ENCODE assay signal across 1 cellular context in genomic region chr19:2236285-2237050, GRCh38.
TF ChIP-seq lines count a peak whose summit lies in the region.

PLEKHJ1 (minus strand) TSS chr19:2236329; CDS start chr19:2236248, 81 bp downstream.
A gene with protein sequence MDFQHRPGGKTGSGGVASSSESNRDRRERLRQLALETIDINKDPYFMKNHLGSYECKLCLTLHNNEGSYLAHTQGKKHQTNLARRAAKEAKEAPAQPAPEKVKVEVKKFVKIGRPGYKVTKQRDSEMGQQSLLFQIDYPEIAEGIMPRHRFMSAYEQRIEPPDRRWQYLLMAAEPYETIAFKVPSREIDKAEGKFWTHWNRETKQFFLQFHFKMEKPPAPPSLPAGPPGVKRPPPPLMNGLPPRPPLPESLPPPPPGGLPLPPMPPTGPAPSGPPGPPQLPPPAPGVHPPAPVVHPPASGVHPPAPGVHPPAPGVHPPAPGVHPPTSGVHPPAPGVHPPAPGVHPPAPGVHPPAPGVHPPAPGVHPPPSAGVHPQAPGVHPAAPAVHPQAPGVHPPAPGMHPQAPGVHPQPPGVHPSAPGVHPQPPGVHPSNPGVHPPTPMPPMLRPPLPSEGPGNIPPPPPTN (plus strand): TSS chr19:2236824. CDS start chr19:2243419, 6,595 bp downstream.

TF ChIP-seq in HepG2, 621 proteins besides CTCF, POLR2A, EP300 and RAD21 (continued from another document and continues in another):
- TF ChIP-seq ZNF33B (CRISPR knock-in tag; IDR thresholded peaks at IDR 0.05) (peak; percentile 84; the same call in 1 of the 2 replicates), EEA1 (CRISPR knock-in tag; IDR thresholded peaks at IDR 0.05; ENCODE audit: borderline replicate concordance) (peak; percentile 88; the same call in 1 of the 2 replicates), AFF4 (CRISPR knock-in tag; IDR thresholded peaks at IDR 0.05) (0 out of 2 replicates have a peak, but pooled peaks have one; percentile 74), ZNF660 (CRISPR knock-in tag; IDR thresholded peaks at IDR 0.05; ENCODE audit: borderline replicate concordance, low read depth) (no peak), ATM (IDR thresholded peaks at IDR 0.05; ENCODE audit: borderline replicate concordance) (no peak), UBTF (CRISPR knock-in tag; IDR thresholded peaks at IDR 0.05) (peak; percentile 84), ZNF652 (CRISPR knock-in tag; IDR thresholded peaks at IDR 0.05; ENCODE audit: borderline replicate concordance, low read depth) (no peak), HNRNPUL1 (IDR thresholded peaks at IDR 0.05; ENCODE audit: low read depth, low read length) (no peak), ZSCAN9 (CRISPR knock-in tag; IDR thresholded peaks at IDR 0.05; ENCODE audit: borderline replicate concordance) (peak; percentile 99), PAXIP1 (CRISPR knock-in tag; conservative IDR thresholded peaks at IDR 0.05) (peak; percentile 67), ZNF138 (CRISPR knock-in tag; IDR thresholded peaks at IDR 0.05; ENCODE audit: low read depth) (no peak), ZNF816 (CRISPR knock-in tag; IDR thresholded peaks at IDR 0.05; ENCODE audit: borderline replicate concordance) (peak; percentile 91; the same call in 1 of the 2 replicates), GABPA (IDR thresholded peaks at IDR 0.05; ENCODE audit: low read depth, low read length) (peak; percentile 84), GABPA (CRISPR knock-in tag; IDR thresholded peaks at IDR 0.05; ENCODE audit: low read depth) (peak; percentile 95), FOSL2 (CRISPR knock-in tag; IDR thresholded peaks at IDR 0.05) (peak; percentile 97), ZSCAN20 (CRISPR knock-in tag; IDR thresholded peaks at IDR 0.05; ENCODE audit: borderline replicate concordance) (0 out of 2 replicates have a peak, but pooled peaks have one; percentile 23), FOXK2 (IDR thresholded peaks at IDR 0.05) (no peak), ZNF281 (CRISPR knock-in tag; IDR thresholded peaks at IDR 0.05; ENCODE audit: borderline replicate concordance) (no peak; the same call in 1 of the 2 replicates), ZSCAN12 (CRISPR knock-in tag; IDR thresholded peaks at IDR 0.05) (0 out of 2 replicates have a peak, but pooled peaks have one; percentile 57), ZNF644 (CRISPR knock-in tag; IDR thresholded peaks at IDR 0.05; ENCODE audit: low read depth) (no peak), BRD4 (CRISPR knock-in tag; IDR thresholded peaks at IDR 0.05) (peak; percentile 20; the same call in 1 of the 2 replicates), ATRX (CRISPR knock-in tag; IDR thresholded peaks at IDR 0.05; ENCODE audit: borderline replicate concordance) (no peak), ZNF256 (CRISPR knock-in tag; conservative IDR thresholded peaks at IDR 0.05) (peak; percentile 93), IKZF4 (CRISPR knock-in tag; IDR thresholded peaks at IDR 0.05; ENCODE audit: borderline replicate concordance, low read depth, not compliant biosample characterization) (peak; percentile 84), ZBTB3 (CRISPR knock-in tag; IDR thresholded peaks at IDR 0.05; ENCODE audit: borderline replicate concordance, low read depth) (no peak; the same call in 1 of the 2 replicates), GABPB1 (CRISPR knock-in tag; IDR thresholded peaks at IDR 0.05) (peak; percentile 98), RAD51 (IDR thresholded peaks at IDR 0.05; ENCODE audit: borderline replicate concordance) (no peak), ZNF431 (CRISPR knock-in tag; IDR thresholded peaks at IDR 0.05; ENCODE audit: borderline replicate concordance, low read depth) (peak; percentile 33; the same call in 1 of the 2 replicates), THAP11 (CRISPR knock-in tag; IDR thresholded peaks at IDR 0.05) (peak; percentile 92), PHF8 (CRISPR knock-in tag; IDR thresholded peaks at IDR 0.05) (peak; percentile 87)
- TF ChIP-seq, protein P1, sequence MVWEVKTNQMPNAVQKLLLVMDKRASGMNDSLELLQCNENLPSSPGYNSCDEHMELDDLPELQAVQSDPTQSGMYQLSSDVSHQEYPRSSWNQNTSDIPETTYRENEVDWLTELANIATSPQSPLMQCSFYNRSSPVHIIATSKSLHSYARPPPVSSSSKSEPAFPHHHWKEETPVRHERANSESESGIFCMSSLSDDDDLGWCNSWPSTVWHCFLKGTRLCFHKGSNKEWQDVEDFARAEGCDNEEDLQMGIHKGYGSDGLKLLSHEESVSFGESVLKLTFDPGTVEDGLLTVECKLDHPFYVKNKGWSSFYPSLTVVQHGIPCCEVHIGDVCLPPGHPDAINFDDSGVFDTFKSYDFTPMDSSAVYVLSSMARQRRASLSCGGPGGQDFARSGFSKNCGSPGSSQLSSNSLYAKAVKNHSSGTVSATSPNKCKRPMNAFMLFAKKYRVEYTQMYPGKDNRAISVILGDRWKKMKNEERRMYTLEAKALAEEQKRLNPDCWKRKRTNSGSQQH (CRISPR knock-in tag; IDR thresholded peaks at IDR 0.05; ENCODE audit: low read depth): peak; percentile 95
- TF ChIP-seq, protein P2, sequence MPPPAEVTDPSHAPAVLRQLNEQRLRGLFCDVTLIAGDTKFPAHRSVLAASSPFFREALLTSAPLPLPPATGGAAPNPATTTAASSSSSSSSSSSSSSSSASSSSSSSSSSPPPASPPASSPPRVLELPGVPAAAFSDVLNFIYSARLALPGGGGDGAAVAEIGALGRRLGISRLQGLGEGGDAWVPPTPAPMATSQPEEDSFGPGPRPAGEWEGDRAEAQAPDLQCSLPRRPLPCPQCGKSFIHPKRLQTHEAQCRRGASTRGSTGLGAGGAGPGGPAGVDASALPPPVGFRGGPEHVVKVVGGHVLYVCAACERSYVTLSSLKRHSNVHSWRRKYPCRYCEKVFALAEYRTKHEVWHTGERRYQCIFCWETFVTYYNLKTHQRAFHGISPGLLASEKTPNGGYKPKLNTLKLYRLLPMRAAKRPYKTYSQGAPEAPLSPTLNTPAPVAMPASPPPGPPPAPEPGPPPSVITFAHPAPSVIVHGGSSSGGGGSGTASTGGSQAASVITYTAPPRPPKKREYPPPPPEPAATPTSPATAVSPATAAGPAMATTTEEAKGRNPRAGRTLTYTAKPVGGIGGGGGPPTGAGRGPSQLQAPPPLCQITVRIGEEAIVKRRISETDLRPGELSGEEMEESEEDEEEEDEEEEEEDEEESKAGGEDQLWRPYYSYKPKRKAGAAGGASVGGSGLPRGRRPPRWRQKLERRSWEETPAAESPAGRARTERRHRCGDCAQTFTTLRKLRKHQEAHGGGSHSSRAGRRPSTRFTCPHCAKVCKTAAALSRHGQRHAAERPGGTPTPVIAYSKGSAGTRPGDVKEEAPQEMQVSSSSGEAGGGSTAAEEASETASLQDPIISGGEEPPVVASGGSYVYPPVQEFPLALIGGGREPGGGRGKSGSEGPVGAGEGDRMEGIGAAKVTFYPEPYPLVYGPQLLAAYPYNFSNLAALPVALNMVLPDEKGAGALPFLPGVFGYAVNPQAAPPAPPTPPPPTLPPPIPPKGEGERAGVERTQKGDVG (CRISPR knock-in tag; IDR thresholded peaks at IDR 0.05; ENCODE audit: borderline replicate concordance): peak; percentile 88; the same call in 1 of the 2 replicates
- TF ChIP-seq, protein P3, sequence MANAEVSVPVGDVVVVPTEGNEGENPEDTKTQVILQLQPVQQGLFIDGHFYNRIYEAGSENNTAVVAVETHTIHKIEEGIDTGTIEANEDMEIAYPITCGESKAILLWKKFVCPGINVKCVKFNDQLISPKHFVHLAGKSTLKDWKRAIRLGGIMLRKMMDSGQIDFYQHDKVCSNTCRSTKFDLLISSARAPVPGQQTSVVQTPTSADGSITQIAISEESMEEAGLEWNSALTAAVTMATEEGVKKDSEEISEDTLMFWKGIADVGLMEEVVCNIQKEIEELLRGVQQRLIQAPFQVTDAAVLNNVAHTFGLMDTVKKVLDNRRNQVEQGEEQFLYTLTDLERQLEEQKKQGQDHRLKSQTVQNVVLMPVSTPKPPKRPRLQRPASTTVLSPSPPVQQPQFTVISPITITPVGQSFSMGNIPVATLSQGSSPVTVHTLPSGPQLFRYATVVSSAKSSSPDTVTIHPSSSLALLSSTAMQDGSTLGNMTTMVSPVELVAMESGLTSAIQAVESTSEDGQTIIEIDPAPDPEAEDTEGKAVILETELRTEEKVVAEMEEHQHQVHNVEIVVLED (CRISPR knock-in tag; IDR thresholded peaks at IDR 0.05; ENCODE audit: borderline replicate concordance): peak; percentile 88
